Comparison of ENCODE assay signal across 1 cellular context in the genomic region with DNA sequence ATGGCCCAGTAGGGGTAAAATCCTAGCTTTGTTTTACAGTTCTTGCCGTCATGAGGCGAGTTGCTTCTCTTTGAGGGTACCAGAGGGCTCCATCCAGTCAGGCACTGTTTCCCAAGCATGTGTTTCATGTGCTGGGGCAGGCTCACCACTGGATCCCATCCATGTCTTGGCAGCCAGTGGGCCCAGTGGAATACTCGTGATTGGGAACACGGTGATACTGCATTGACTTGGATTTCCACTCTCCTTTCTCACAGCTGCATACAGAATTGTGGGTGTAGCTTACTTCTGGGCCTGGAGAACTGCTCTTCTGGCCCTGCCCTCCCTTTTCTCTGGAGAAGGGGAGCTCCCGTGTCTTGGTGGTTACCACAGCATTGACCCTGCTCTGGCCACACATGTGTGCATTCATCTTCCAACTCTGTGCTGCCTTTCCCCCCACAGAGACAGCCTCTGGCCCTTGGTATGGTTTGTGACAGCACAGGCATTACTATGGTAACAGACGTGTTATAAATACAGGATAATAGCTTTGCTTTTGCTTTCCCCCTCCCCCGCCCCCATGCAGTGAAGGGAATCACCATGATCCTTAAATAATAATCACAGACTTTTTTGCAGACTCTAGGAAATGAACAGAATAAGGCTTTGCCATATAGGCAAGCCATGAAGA.
TF ChIP-seq lines count a peak whose summit lies in the region.

No MANE protein-coding gene starts in this region.

TF ChIP-seq in IMR-90, 13 proteins besides CTCF, POLR2A, EP300 and RAD21:
- TF ChIP-seq FOS (IDR thresholded peaks at IDR 0.05; ENCODE audit: low read depth, low read length) (no peak), CHD1 (IDR thresholded peaks at IDR 0.05; ENCODE audit: low read depth, low read length) (no peak), SMC3 (IDR thresholded peaks at IDR 0.05; ENCODE audit: low read depth, low read length) (no peak), CEBPB (IDR thresholded peaks at IDR 0.05; ENCODE audit: low read depth, low read length) (no peak), NFE2L2 (IDR thresholded peaks at IDR 0.05; ENCODE audit: low read depth, low read length) (no peak), RFX5 (IDR thresholded peaks at IDR 0.05; ENCODE audit: low read depth, low read length) (no peak), MAZ (IDR thresholded peaks at IDR 0.05; ENCODE audit: borderline replicate concordance, low read depth, low read length) (no peak), RCOR1 (IDR thresholded peaks at IDR 0.05; ENCODE audit: insufficient replicate concordance, low read length) (no peak), ELK1 (IDR thresholded peaks at IDR 0.05; ENCODE audit: borderline replicate concordance, low read depth, low read length) (no peak), MXI1 (IDR thresholded peaks at IDR 0.05; ENCODE audit: borderline replicate concordance, low read depth, low read length) (no peak), MAFK (IDR thresholded peaks at IDR 0.05; ENCODE audit: low read depth, low read length) (no peak), BHLHE40 (IDR thresholded peaks at IDR 0.05; ENCODE audit: low read depth, low read length) (no peak)
- TF ChIP-seq, protein P1, sequence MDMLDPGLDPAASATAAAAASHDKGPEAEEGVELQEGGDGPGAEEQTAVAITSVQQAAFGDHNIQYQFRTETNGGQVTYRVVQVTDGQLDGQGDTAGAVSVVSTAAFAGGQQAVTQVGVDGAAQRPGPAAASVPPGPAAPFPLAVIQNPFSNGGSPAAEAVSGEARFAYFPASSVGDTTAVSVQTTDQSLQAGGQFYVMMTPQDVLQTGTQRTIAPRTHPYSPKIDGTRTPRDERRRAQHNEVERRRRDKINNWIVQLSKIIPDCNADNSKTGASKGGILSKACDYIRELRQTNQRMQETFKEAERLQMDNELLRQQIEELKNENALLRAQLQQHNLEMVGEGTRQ (IDR thresholded peaks at IDR 0.05; ENCODE audit: low read depth, low read length), result no peak
